In the genomic region with DNA sequence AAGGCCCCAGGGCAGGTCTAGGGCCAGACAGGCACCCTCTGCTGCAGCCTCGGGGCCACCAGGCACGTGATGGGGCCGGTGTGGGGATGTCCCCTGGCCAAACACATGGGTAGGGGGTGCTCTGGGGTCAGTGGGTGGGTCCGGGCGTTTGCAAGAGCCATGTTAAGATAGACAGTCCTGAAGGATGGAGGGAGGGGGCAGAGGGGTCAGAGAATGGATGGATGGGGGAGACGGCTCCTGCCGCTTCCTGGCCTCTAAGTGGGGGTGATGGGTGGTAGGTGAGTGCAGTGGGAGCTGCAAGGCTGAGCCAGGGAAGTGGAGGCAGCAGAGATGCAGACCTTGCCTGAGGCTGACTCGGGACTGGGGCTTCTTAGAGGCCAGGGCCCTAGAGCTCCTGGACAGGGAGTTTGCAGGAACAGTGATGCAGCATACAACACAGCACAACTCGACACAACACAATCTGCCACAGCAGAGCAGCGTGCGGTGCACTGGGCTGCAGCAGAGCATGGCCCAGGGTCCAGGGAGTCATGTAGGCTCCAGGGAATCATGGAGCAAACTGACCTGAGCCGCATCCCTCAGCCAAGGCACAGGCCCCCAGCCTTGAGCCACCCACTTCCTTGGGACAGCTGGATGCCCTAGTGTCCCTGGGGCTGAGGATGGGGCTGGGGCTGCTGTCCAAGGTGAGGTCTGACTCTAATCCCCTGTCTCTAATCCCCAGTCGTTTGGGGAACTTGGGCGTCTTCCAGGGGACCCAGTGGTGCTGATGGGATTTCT, we compare ENCODE assay signal across 1 cellular context.
TF ChIP-seq lines count a peak whose summit lies in the region.

No MANE protein-coding gene starts in this region.

TF ChIP-seq in HEK293, 187 proteins besides CTCF, POLR2A, EP300 and RAD21 (continued from another document):
- TF ChIP-seq REST (tag by site-specific recombination; IDR thresholded peaks at IDR 0.05) (peak; percentile 89), ZSCAN16 (tag by site-specific recombination; IDR thresholded peaks at IDR 0.05) (no peak), GLI4 (tag by site-specific recombination; IDR thresholded peaks at IDR 0.05) (no peak)
- TF ChIP-seq, protein P1, sequence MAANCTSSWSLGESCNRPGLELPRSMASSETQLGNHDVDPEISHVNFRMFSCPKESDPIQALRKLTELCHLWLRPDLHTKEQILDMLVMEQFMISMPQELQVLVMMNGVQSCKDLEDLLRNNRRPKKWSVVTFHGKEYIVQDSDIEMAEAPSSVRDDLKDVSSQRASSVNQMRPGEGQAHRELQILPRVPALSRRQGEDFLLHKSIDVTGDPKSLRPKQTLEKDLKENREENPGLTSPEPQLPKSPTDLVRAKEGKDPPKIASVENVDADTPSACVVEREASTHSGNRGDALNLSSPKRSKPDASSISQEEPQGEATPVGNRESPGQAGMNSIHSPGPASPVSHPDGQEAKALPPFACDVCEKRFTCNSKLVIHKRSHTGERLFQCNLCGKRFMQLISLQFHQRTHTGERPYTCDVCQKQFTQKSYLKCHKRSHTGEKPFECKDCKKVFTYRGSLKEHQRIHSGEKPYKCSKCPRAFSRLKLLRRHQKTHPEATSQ (tag by site-specific recombination; IDR thresholded peaks at IDR 0.05) = no peak
TF ChIP-seq in HEK293: peak in this region for 1.
